In genomic region chr14:70972107-70972976, GRCh38 we compare ENCODE assay signal across 8 cellular contexts.
DNase-seq lines count a peak whose midpoint lies in the region; ATAC-seq and TF ChIP-seq lines count a peak whose summit lies in the region.

No MANE protein-coding gene starts in this region.

- H3K36me3 ChIP-seq in H7 (replicated peaks; ENCODE audit: control insufficient read depth, insufficient read depth, low read length), result peaks cover 7% of the 10 kb centered on the region
- H3K36me3 ChIP-seq in kidney epithelial cell (ENCODE audit: control insufficient read depth, insufficient read depth, low read length), result no peaks in the 10 kb centered on the region

- TF ChIP-seq CTCF in kidney epithelial cell (IDR thresholded peaks at IDR 0.05; ENCODE audit: insufficient read depth, low read length, poor library complexity, severe bottlenecking), result peak; percentile 81

- peak; percentile 71 to 74 for ATAC-seq in activated CD4-positive, CD25-positive, alpha-beta regulatory T cell treated with anti-CD3 and anti-CD28 coated beads, Interleukin-2, amount 50 U/mL, for 24 hours
- no peak for ATAC-seq in GM19324 (IDR thresholded peaks at IDR 0.05; ENCODE audit: low FRiP score, unreplicated experiment)

- H3K27ac ChIP-seq in caudate nucleus (ENCODE audit: low read depth, low read length), result no peak overlapping the region

- peak; percentile 91 for DNase-seq in Ammon's horn (ENCODE audit: low spot score)
- DNase-seq in H7, result peak; percentile 34
- DNase-seq in NCI-H460 (ENCODE audit: extremely low read depth, low read depth), result peak; percentile 82
- peak in 56 of 61 donors; percentile 5 to 89 (median 52) for DNase-seq in caudate nucleus (lab: John Stamatoyannopoulos, UW)
- DNase-seq in kidney epithelial cell (ENCODE audit: low read depth), result peak; percentile 43
- peak; percentile 87 to 90 for DNase-seq in stimulated activated CD4-positive, alpha-beta T cell treated with anti-CD3 and anti-CD28 coated beads, Interleukin-2, amount 100 ng/mL, for 24 hours

- H3K27me3 ChIP-seq in H7 (ENCODE audit: control insufficient read depth, insufficient read depth, low read length) (no peaks in the 10 kb centered on the region), kidney epithelial cell (ENCODE audit: control insufficient read depth, insufficient read depth, low read length) (no peaks in the 10 kb centered on the region)

- H3K4me3 ChIP-seq in H7 (ENCODE audit: insufficient read depth, low read depth, low read length) (no peak overlapping the region), kidney epithelial cell (ENCODE audit: low read depth, low read length) (no peak overlapping the region)

Comparison
In these comparisons a context has a peak if more than half of its experiments do, and no peak if none do; other contexts are left out.
1. DNase-seq: peak in every context shown above with its lines; median percentile 91 in Ammon's horn; 88 in stimulated activated CD4-positive, alpha-beta T cell treated with anti-CD3 and anti-CD28 coated beads, Interleukin-2, amount 100 ng/mL, for 24 hours; 82 in NCI-H460; 52 in caudate nucleus; 43 in kidney epithelial cell; 34 in H7.